ENCODE assay signal across 8 cellular contexts in genomic region chr9:133417541-133418461, GRCh38. TPM values are rescaled to one million over a fixed set of nuclear protein-coding genes. Genes with fewer than 3 reads are reported as not detected.
DNase-seq lines count a peak whose midpoint lies in the region; ATAC-seq and TF ChIP-seq lines count a peak whose summit lies in the region.

REXO4 (minus strand) TSS chr9:133418010; CDS start chr9:133417844, 166 bp downstream.

- peaks cover 19% of the 10 kb centered on the region for H3K79me2 ChIP-seq in mesendoderm (ENCODE audit: control insufficient read depth, insufficient read depth, low read length)

- peak within 1 kb of the TSS; percentile 89 for H3K9ac ChIP-seq in mesendoderm (ENCODE audit: low read length)

- peak; percentile 57 for ATAC-seq in GM19351 (IDR thresholded peaks at IDR 0.05; ENCODE audit: unreplicated experiment)
- ATAC-seq in HG03565 (IDR thresholded peaks at IDR 0.05; ENCODE audit: unreplicated experiment): peak; percentile 65
- peak; percentile 79 for ATAC-seq in effector memory CD8-positive, alpha-beta T cell (replicated peaks)

- H3K36me3 ChIP-seq in mesendoderm (ENCODE audit: control insufficient read depth, insufficient read depth, low read length): peaks cover 3% of the 10 kb centered on the region

- H4K5ac ChIP-seq in mesendoderm (ENCODE audit: low read length): peak within 1 kb of the TSS; percentile 12

- H4K8ac ChIP-seq in mesendoderm (ENCODE audit: low read depth, low read length): no peak within 1 kb of the TSS

- H2BK120ac ChIP-seq in mesendoderm (ENCODE audit: low read depth, low read length): no peak within 1 kb of the TSS

- peak within 1 kb of the TSS; percentile 92 to 96 for H3K4me3 Mint-ChIP-seq in CD14-positive monocyte
- peak within 1 kb of the TSS; percentile 84 to 89 for H3K4me3 Mint-ChIP-seq in effector memory CD8-positive, alpha-beta T cell

- H3K36me3 Mint-ChIP-seq in CD14-positive monocyte: peaks cover 24 to 31% of the 10 kb centered on the region in 2 donors
- H3K36me3 Mint-ChIP-seq in effector memory CD8-positive, alpha-beta T cell (ENCODE audit: insufficient read depth): peaks cover 25% of the 10 kb centered on the region

- peaks cover 34% of the 10 kb centered on the region for H3K4me1 Mint-ChIP-seq in CD14-positive monocyte
- peaks cover 44 to 55% of the 10 kb centered on the region in 2 donors for H3K4me1 Mint-ChIP-seq in effector memory CD8-positive, alpha-beta T cell (ENCODE audit: low read depth in 2 of 2)

- peak within 1 kb of the TSS; percentile 91 for H3K4me3 ChIP-seq in mesendoderm (ENCODE audit: low read length)

- H2AK5ac ChIP-seq in mesendoderm (ENCODE audit: low read length): no peak within 1 kb of the TSS

- peak within 1 kb of the TSS; percentile 21 for H3K18ac ChIP-seq in mesendoderm (ENCODE audit: low read length)

- H3K56ac ChIP-seq in mesendoderm (ENCODE audit: low read length): peak within 1 kb of the TSS; percentile 94

- peaks cover 0 to 4% (median 1%) of the 10 kb centered on the region in 3 donors for H3K27me3 Mint-ChIP-seq in CD14-positive monocyte (ENCODE audit: low read depth in 3 of 3)
- H3K27me3 Mint-ChIP-seq in effector memory CD8-positive, alpha-beta T cell: no peaks in the 10 kb centered on the region

- DNase-seq in CD14-positive monocyte (ENCODE audit: low spot score) (peak; percentile 75), NOMO-1 (lab: John Stamatoyannopoulos, UW; ENCODE audit: unreplicated experiment in 2 of 2) (peak; percentile 67 to 73), mesendoderm (peak; percentile 98)
- peak; percentile 77 to 86 (median 81) for DNase-seq in effector memory CD8-positive, alpha-beta T cell
- DNase-seq in stimulated activated CD8-positive, alpha-beta memory T cell treated with anti-CD3 and anti-CD28 coated beads, Interleukin-12 subunit alpha, Interleukin-12 subunit beta, amount 100 ng/mL, for 4 hours (ENCODE audit: low read depth): peak; percentile 68

- peak within 1 kb of the TSS; percentile 87 for H3K4me2 ChIP-seq in mesendoderm (ENCODE audit: low read length)

- peak within 1 kb of the TSS; percentile 31 for H2BK5ac ChIP-seq in mesendoderm (ENCODE audit: low read length)

- WGBS in mesendoderm (ENCODE audit: extremely low coverage, insufficient coverage, low lambda C conversion rate): no CpG with 5 or more reads among the region's 75 CpGs

- H3K4me1 ChIP-seq in mesendoderm (ENCODE audit: control insufficient read depth, low read depth, low read length): no peaks in the 10 kb centered on the region

- no peak for TF ChIP-seq CTCF in CD14-positive monocyte (IDR thresholded peaks at IDR 0.05)

- H2BK15ac ChIP-seq in mesendoderm (replicated peaks; ENCODE audit: low read depth): no peak within 1 kb of the TSS

- peak within 1 kb of the TSS; percentile 6 for H3K23ac ChIP-seq in mesendoderm (ENCODE audit: low read length)

- peaks cover 0 to 8% (median 0%) of the 10 kb centered on the region in 7 donors for H3K9me3 Mint-ChIP-seq in CD14-positive monocyte
- H3K9me3 Mint-ChIP-seq in effector memory CD8-positive, alpha-beta T cell: peaks cover 0 to 6% of the 10 kb centered on the region in 2 donors

- H3K27ac ChIP-seq in mesendoderm (ENCODE audit: low read depth, low read length): peak within 1 kb of the TSS; percentile 92

- intact Hi-C loops in CD14-positive monocyte (cut with micrococcal nuclease): loop anchor here (5.0 kb wide), 2 partner anchors 60 to 80 kb away; partner anchors contain the start of genes SLC2A6 (in 1 of the 2) and SURF6 (in 1 of the 2)

- no peaks in the 10 kb centered on the region for H3K27me3 ChIP-seq in mesendoderm (ENCODE audit: insufficient read depth, low read length, poor library complexity)

- H3K27ac Mint-ChIP-seq in CD14-positive monocyte: peak within 1 kb of the TSS; percentile 73 to 93 (median 86)
- peak within 1 kb of the TSS; percentile 94 to 95 for H3K27ac Mint-ChIP-seq in effector memory CD8-positive, alpha-beta T cell

- POLR2A ChIA-PET in activated CD8-positive, alpha-beta memory T cell treated with anti-CD3 and anti-CD28 coated beads for 36 hours (lab: Charles Lee): interaction anchor here (0.6 to 0.9 kb wide), 4 partner anchors 46 to 473 kb away, joined by 3 to 7 read pairs (median 3); partner anchors contain the start of genes MED22 and RPL7A

- H3K4ac ChIP-seq in mesendoderm (ENCODE audit: low read depth, low read length): no peak within 1 kb of the TSS

- H3K79me1 ChIP-seq in mesendoderm (ENCODE audit: low read length): peaks cover 12% of the 10 kb centered on the region

- CTCF ChIA-PET in activated CD8-positive, alpha-beta memory T cell treated with anti-CD3 and anti-CD28 coated beads for 36 hours (lab: Charles Lee): interaction anchor here (0.5 to 1.4 kb wide), 2 partner anchors 14 to 150 kb away, joined by 3 to 6 read pairs; no protein-coding TSS in a partner anchor

RNA-seq across cellular contexts. Expression of gene REXO4, which starts in this region (rescaled TPM):
- polyA plus RNA-seq in CD14-positive monocyte: 1 to 10 TPM; 3.0 to 4.2 TPM
- total RNA-seq in activated CD8-positive, alpha-beta memory T cell treated with anti-CD3 and anti-CD28 coated beads for 36 hours: 10 to 100 TPM; 49.5 to 52.0 TPM
- polyA plus RNA-seq in mesendoderm (2013, experiment 1 of 2): 39.7 TPM
- polyA plus RNA-seq in mesendoderm (2013, experiment 2 of 2): 41.3 TPM

Comparison
In these comparisons a context has a peak if more than half of its experiments do, and no peak if none do; other contexts are left out.
1. Peak in every context shown above with its lines: DNase-seq, ATAC-seq, H3K4me3 ChIP-seq and H3K27ac ChIP-seq.